ENCODE assay signal across 15 cellular contexts in the genomic region with DNA sequence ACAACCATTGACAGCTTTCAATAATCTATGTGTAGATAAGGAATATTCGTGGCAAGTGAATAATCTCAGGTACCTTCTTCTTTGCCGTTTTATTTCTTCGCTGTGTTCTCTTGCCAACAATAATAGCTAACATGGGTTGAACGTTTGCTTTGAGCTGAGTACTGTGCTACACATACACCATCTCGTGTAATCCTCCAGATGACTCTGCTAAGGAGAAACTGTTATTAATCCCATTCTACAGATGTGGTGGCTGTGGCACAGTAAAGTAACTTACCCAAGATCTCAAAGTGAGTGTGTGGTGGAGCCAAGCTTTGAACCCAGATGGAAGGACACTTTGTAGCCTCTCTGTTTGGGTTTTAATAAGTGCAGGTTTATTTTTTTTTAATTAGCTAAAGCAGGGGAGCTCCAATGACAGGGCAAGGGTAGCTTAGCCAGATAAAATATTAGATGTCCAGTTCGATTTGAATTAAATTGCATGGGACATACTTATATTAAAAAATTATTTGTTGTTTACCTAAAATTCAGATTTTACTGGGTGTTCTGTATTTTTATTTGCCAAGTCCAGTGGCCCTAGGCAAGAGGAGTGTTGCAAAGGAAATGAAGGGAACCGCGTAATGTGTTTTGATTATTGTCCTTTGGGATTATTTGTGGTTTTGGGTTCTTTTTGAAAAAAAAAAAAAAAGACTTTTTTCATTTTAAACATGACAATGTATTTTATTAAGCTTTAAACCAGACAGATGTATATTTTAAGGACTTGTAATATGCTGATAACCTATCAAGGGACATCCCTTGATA.
DNase-seq lines count a peak whose midpoint lies in the region; ATAC-seq and TF ChIP-seq lines count a peak whose summit lies in the region.
"Had no signal": no experiment of that assay in that cellular context is flagged by ENCODE, and none has a peak within 500 bp of the region (broad histone marks: within the 10 kb centered on the region; RNA-seq: fewer than 3 reads in every experiment).

No MANE protein-coding gene starts in this region.

- H3K9me3 ChIP-seq in right atrium auricular region = no peaks in the 10 kb centered on the region
- H3K9me3 ChIP-seq: left lung had no signal

- H3K36me3 ChIP-seq in brain microvascular endothelial cell (replicated peaks) (no peaks in the 10 kb centered on the region), right atrium auricular region (no peaks in the 10 kb centered on the region)
- H3K36me3 ChIP-seq: cardiac muscle cell, left lung had no signal

- H3K27me3 ChIP-seq in HL-60 (ENCODE audit: insufficient read depth, poor library complexity, severe bottlenecking) (no peaks in the 10 kb centered on the region), brain microvascular endothelial cell (replicated peaks) (no peaks in the 10 kb centered on the region), right atrium auricular region (no peaks in the 10 kb centered on the region)
- H3K27me3 ChIP-seq: cardiac muscle cell, left lung had no signal

- TF ChIP-seq CTCF in HL-60 (IDR thresholded peaks at IDR 0.05; ENCODE audit: insufficient read depth, low read length) (no peak), brain microvascular endothelial cell (IDR thresholded peaks at IDR 0.05; ENCODE audit: low read depth, low read length, missing control alignments) (no peak), right atrium auricular region (IDR thresholded peaks at IDR 0.05) (no peak)

- ATAC-seq in sciatic nerve (peak; percentile 78), HG03097 (IDR thresholded peaks at IDR 0.05; ENCODE audit: low FRiP score, unreplicated experiment) (no peak)

- H3K4me1 ChIP-seq in right atrium auricular region = peaks cover 0 to 34% of the 10 kb centered on the region in 2 donors

- H3K4me3 ChIP-seq in HL-60 (replicated peaks; ENCODE audit: insufficient read depth, low read length) (no peak overlapping the region), brain microvascular endothelial cell (ENCODE audit: low read depth, low read length) (no peak overlapping the region), right atrium auricular region (no peak overlapping the region)
- H3K4me3 ChIP-seq: cardiac muscle cell, left lung had no signal

- DNase-seq in HL-60 (ENCODE audit: low read depth in 1 of 2, low spot score in 1 of 2) = no peak
- no peak for DNase-seq in brain microvascular endothelial cell
- no peak for DNase-seq in right atrium auricular region (ENCODE audit: low spot score)
- DNase-seq in sciatic nerve (ENCODE audit: low spot score) = no peak
- DNase-seq in activated CD4-positive, alpha-beta T cell treated with anti-CD3 and anti-CD28 coated beads for 1 hour = no peak
- DNase-seq in mesenteric fat pad (ENCODE audit: low spot score) = no peak
- DNase-seq in activated naive CD4-positive, alpha-beta T cell (lab: John Stamatoyannopoulos, UW) = no peak
- DNase-seq: activated CD8-positive, alpha-beta memory T cell treated with anti-CD3 and anti-CD28 coated beads, Interleukin-2, amount 50 U/mL, for 48 hours; activated naive CD4-positive, alpha-beta T cell treated with anti-CD3 and anti-CD28 coated beads, Interleukin-2, amount 50 U/mL, for 16 hours; Karpas-422; left lung; NCI-H446 treated with DMSO at 0.1 percent for 48 hours; T-helper 1 cell had no signal

- H3K27ac ChIP-seq in HL-60 (replicated peaks) = peak overlapping the region; percentile 69
- H3K27ac ChIP-seq in brain microvascular endothelial cell = peak overlapping the region; percentile 91
- peak overlapping the region; percentile 32 to 77 for H3K27ac ChIP-seq in right atrium auricular region

- intact Hi-C loops in sciatic nerve (cut with DNase I) = no loop called here

- in situ Hi-C loops in brain microvascular endothelial cell (cut with HindIII; ENCODE audit: low pct_ligation_motif_present, low sequenced_read_pairs) = no loop called here
